Comparison of ENCODE assay signal across 25 cellular contexts in the genomic region with DNA sequence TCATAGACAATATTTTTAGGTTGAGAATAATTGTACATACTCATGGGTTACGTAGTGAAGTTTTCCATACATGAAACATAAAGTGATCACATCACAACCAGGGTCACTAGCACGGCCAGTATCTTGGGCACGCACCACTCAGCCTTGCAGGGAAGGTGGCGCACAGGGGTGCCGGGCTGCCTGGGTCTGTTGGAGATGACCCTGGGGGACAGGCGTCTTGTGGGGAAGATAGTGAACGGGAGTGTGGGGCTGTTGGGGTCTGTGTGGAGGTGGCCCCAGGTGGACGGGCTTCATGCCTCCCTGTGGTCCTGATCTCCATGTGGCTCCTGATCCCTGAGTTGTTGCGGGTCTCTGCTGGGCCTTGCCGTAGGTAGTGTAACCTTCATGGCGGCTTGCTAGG. TPM values are rescaled to one million over a fixed set of nuclear protein-coding genes. Genes with fewer than 3 reads are reported as not detected.
"Had no signal": no experiment of that assay in that cellular context is flagged by ENCODE, and none has a peak within 500 bp of the region (broad histone marks: within the 10 kb centered on the region; RNA-seq: fewer than 3 reads in every experiment).

No MANE protein-coding gene starts in this region.

- ATAC-seq: activated CD4-positive, CD25-positive, alpha-beta regulatory T cell treated with anti-CD3 and anti-CD28 coated beads, Interleukin-2, amount 50 U/mL, for 24 hours; activated CD8-positive, alpha-beta T cell treated with anti-CD3 and anti-CD28 coated beads, Interleukin-2, amount 10 ng/mL, durations not matched to agents 7 days and 5 days; heart left ventricle; left colon; stimulated activated naive CD8-positive, alpha-beta T cell treated with anti-CD3 and anti-CD28 coated beads, Interleukin-15, Interleukin-2, amounts not matched to agents 100 U/mL and 50 U/mL, for 24 hours had no signal

- H3K27ac ChIP-seq: heart left ventricle, VCaP had no signal

- H3K4me3 Mint-ChIP-seq: activated CD8-positive, alpha-beta T cell treated with anti-CD3 and anti-CD28 coated beads, Interleukin-2, amount 10 ng/mL, durations not matched to agents 7 days and 5 days; activated naive CD8-positive, alpha-beta T cell treated with anti-CD3 and anti-CD28 coated beads, Interleukin-2, amount 10 ng/mL, durations not matched to agents 7 days and 5 days; mesothelial cell of epicardium; T-helper 2 cell treated with Interferon-gamma antibody and Interleukin-4, amounts not matched to agents 5 μg/mL and 100 μg/mL, for 36 hours had no signal

- H3K27me3 ChIP-seq: heart left ventricle had no signal

- H3K27me3 Mint-ChIP-seq: activated naive CD8-positive, alpha-beta T cell treated with anti-CD3 and anti-CD28 coated beads, Interleukin-2, amount 10 ng/mL, durations not matched to agents 7 days and 5 days; progenitor cell of endocrine pancreas had no signal

- DNase-seq: activated CD4-positive, alpha-beta T cell treated with anti-CD3 and anti-CD28 coated beads, Interleukin-2, amount 50 U/mL, for 1 hour; activated CD8-positive, alpha-beta T cell treated with anti-CD3 and anti-CD28 coated beads, Interleukin-2, amount 10 ng/mL, durations not matched to agents 7 days and 5 days; activated naive CD4-positive, alpha-beta T cell; amniotic stem cell; cortex of kidney; left colon; stimulated activated CD4-positive, alpha-beta T cell treated with anti-CD3 and anti-CD28 coated beads, Interleukin-12 subunit alpha, Interleukin-12 subunit beta, amount 100 ng/mL, for 4 hours; stimulated activated CD4-positive, alpha-beta T cell treated with anti-CD3 and anti-CD28 coated beads, Interleukin-4, amount 100 ng/mL, for 4 hours; stimulated activated naive CD8-positive, alpha-beta T cell treated with anti-CD3 and anti-CD28 coated beads, Interleukin-15, Interleukin-2, amounts not matched to agents 100 U/mL and 50 U/mL, for 24 hours had no signal

- H3K27ac Mint-ChIP-seq: activated CD8-positive, alpha-beta T cell treated with anti-CD3 and anti-CD28 coated beads, Interleukin-2, amount 10 ng/mL, durations not matched to agents 7 days and 5 days; activated naive CD8-positive, alpha-beta T cell treated with anti-CD3 and anti-CD28 coated beads, Interleukin-2, amount 10 ng/mL, durations not matched to agents 7 days and 5 days; mesothelial cell of epicardium; progenitor cell of endocrine pancreas; T-helper 2 cell treated with Interferon-gamma antibody and Interleukin-4, amounts not matched to agents 5 μg/mL and 100 μg/mL, for 36 hours had no signal

- H3K4me3 ChIP-seq: heart left ventricle had no signal

- H3K9me3 ChIP-seq: heart left ventricle had no signal

- H3K9me3 Mint-ChIP-seq: activated naive CD8-positive, alpha-beta T cell treated with anti-CD3 and anti-CD28 coated beads, Interleukin-2, amount 10 ng/mL, durations not matched to agents 7 days and 5 days; mesothelial cell of epicardium; T-helper 2 cell treated with Interferon-gamma antibody and Interleukin-4, amounts not matched to agents 5 μg/mL and 100 μg/mL, for 36 hours had no signal

- H3K4me1 Mint-ChIP-seq: mesothelial cell of epicardium had no signal

RNA-seq across cellular contexts. Expression of gene PRSS38, which starts 38.3 kb away (rescaled TPM):
- total RNA-seq: activated CD8-positive, alpha-beta T cell treated with anti-CD3 and anti-CD28 coated beads, Interleukin-2, amount 10 ng/mL, durations not matched to agents 7 days and 5 days; activated naive CD8-positive, alpha-beta T cell treated with anti-CD3 and anti-CD28 coated beads, Interleukin-2, amount 10 ng/mL, durations not matched to agents 7 days and 5 days; cerebellum; epithelial cell of proximal tubule; fibroblast of villous mesenchyme; heart left ventricle; left colon; lung microvascular endothelial cell; mesothelial cell of epicardium; omental fat pad; progenitor cell of endocrine pancreas; subcutaneous adipose tissue; ureter had no signal
- polyA plus RNA-seq: heart left ventricle, neural cell, thymus had no signal
